In genomic region chr5:78829811-78830499, GRCh38 we compare ENCODE assay signal across 15 cellular contexts.
A peak's percentile ranks its signal among the peaks of the same experiment; 100 is the strongest.
DNase-seq lines count a peak whose midpoint lies in the region; TF ChIP-seq lines count a peak whose summit lies in the region.
"Had no signal": no experiment of that assay in that cellular context is flagged by ENCODE, and none has a peak within 500 bp of the region (broad histone marks: within the 10 kb centered on the region; RNA-seq: fewer than 3 reads in every experiment).

No MANE protein-coding gene starts in this region.

- no peak for TF ChIP-seq CTCF in tibial nerve (IDR thresholded peaks at IDR 0.05)

- TF ChIP-seq EP300 in tibial nerve (IDR thresholded peaks at IDR 0.05), result peak in 1 of 2 donors; percentile 24

- H3K79me1 ChIP-seq in mesenchymal stem cell (replicated peaks; ENCODE audit: low read length, poor library complexity, severe bottlenecking), result no peaks in the 10 kb centered on the region

- H3K27me3 ChIP-seq in mesenchymal stem cell (ENCODE audit: control insufficient read depth in 1 of 2, insufficient read depth in 1 of 2, low read length in 2 of 2) (no peaks in the 10 kb centered on the region), tibial nerve (no peaks in the 10 kb centered on the region)
- H3K27me3 ChIP-seq: cardiac muscle cell had no signal

- no peak overlapping the region for H2AK5ac ChIP-seq in mesenchymal stem cell (ENCODE audit: low read length, severe bottlenecking)

- H4K8ac ChIP-seq in mesenchymal stem cell (ENCODE audit: low read length), result no peak overlapping the region

- H4K91ac ChIP-seq in mesenchymal stem cell (ENCODE audit: low read length), result no peak overlapping the region

- no peak overlapping the region for H3K14ac ChIP-seq in mesenchymal stem cell (ENCODE audit: low read length in 2 of 2)

- WGBS in mesenchymal stem cell, result 61% methylated on average over 4 of the region's 6 CpGs
- WGBS in tibial nerve, 2 donors, result 44 to 54% methylated on average over 6 of the region's 6 CpGs

- no peak overlapping the region for H2AFZ ChIP-seq in mesenchymal stem cell (ENCODE audit: low read depth, low read length)

- H3K4me1 ChIP-seq in mesenchymal stem cell (ENCODE audit: control insufficient read depth, insufficient read depth, low read depth, low read length) (no peaks in the 10 kb centered on the region), tibial nerve (peaks cover 0 to 26% (median 2%) of the 10 kb centered on the region in 4 donors)

- no peak overlapping the region for H3K4me2 ChIP-seq in mesenchymal stem cell (ENCODE audit: low read length, poor library complexity, severe bottlenecking)

- H3K27ac ChIP-seq in mesenchymal stem cell (ENCODE audit: low read length, poor library complexity, severe bottlenecking) (no peak overlapping the region), tibial nerve (no peak overlapping the region)
- H3K27ac ChIP-seq: 22Rv1, cardiac muscle cell had no signal

- no peak overlapping the region for H2BK12ac ChIP-seq in mesenchymal stem cell (ENCODE audit: low read length in 2 of 2)

- TF ChIP-seq POLR2A in tibial nerve (IDR thresholded peaks at IDR 0.05), result no peak

- peak overlapping the region; percentile 69 for H3K9ac ChIP-seq in mesenchymal stem cell (ENCODE audit: low read length)

- H2BK5ac ChIP-seq in mesenchymal stem cell (ENCODE audit: low read depth, low read length, poor library complexity, severe bottlenecking), result no peak overlapping the region

- DNase-seq in DMS 273 (lab: John Stamatoyannopoulos, UW; ENCODE audit: unreplicated experiment) (peak; percentile 8), DMS 273 treated with DMSO at 0.1 percent for 48 hours (lab: John Stamatoyannopoulos, UW) (no peak), fibroblast of gingiva (ENCODE audit: low read depth) (peak; percentile 79), mesenchymal stem cell (no peak), tibial nerve (ENCODE audit: low spot score in 2 of 2) (peak; percentile 30 to 61), HuH-7 (ENCODE audit: low spot score) (no peak)
- no peak for DNase-seq in effector CD4-positive, alpha-beta T cell
- DNase-seq in activated CD4-positive, CD25-positive, alpha-beta regulatory T cell treated with anti-CD3 and anti-CD28 coated beads, Interleukin-2, amount 50 U/mL, for 72 hours, result no peak
- DNase-seq: activated T-cell treated with anti-CD3 and anti-CD28 coated beads, Interleukin-2, amount 50 U/mL, for 48 hours; DMS53; NCI-H748 treated with DMSO at 0.1 percent for 48 hours; SIG-M5; stimulated activated CD4-positive, alpha-beta T cell treated with anti-CD3 and anti-CD28 coated beads, Interleukin-2, amount 100 ng/mL, for 24 hours had no signal

- H2BK15ac ChIP-seq in mesenchymal stem cell (ENCODE audit: low read depth, poor library complexity, severe bottlenecking), result no peak overlapping the region

- H3K9me3 ChIP-seq in mesenchymal stem cell (ENCODE audit: control insufficient read depth, low read length) (peaks cover 3% of the 10 kb centered on the region), tibial nerve (peaks cover 0 to 3% (median 0%) of the 10 kb centered on the region in 4 donors)

- no peak overlapping the region for H2BK120ac ChIP-seq in mesenchymal stem cell (ENCODE audit: low read depth, low read length)

- H3K4ac ChIP-seq in mesenchymal stem cell (ENCODE audit: low read depth in 1 of 2, low read length in 2 of 2), result no peak overlapping the region

- H3K23ac ChIP-seq in mesenchymal stem cell (ENCODE audit: low read length in 2 of 2), result no peak overlapping the region

- H3K4me3 ChIP-seq in mesenchymal stem cell (ENCODE audit: insufficient read depth in 1 of 2, low read depth in 1 of 2, low read length in 2 of 2) (no peak overlapping the region), tibial nerve (no peak overlapping the region)
- H3K4me3 ChIP-seq: cardiac muscle cell had no signal

- H3K36me3 ChIP-seq in mesenchymal stem cell (ENCODE audit: control insufficient read depth in 1 of 2, insufficient read depth in 2 of 2, low read depth in 1 of 2, low read length in 2 of 2) (no peaks in the 10 kb centered on the region), tibial nerve (no peaks in the 10 kb centered on the region)
- H3K36me3 ChIP-seq: cardiac muscle cell had no signal

- H3K18ac ChIP-seq in mesenchymal stem cell (ENCODE audit: low read depth in 1 of 2, low read length in 2 of 2), result peak overlapping the region in 1 of 2 experiments; percentile 49

Comparison
In these comparisons a context has a peak if more than half of its experiments do, and no peak if none do; other contexts are left out.
1. DNase-seq: peak in DMS 273 (single experiment), fibroblast of gingiva (single experiment) and tibial nerve (2 of 2); none in DMS 273 treated with DMSO at 0.1 percent for 48 hours (single experiment), mesenchymal stem cell (single experiment), effector CD4-positive, alpha-beta T cell (single experiment), activated CD4-positive, CD25-positive, alpha-beta regulatory T cell treated with anti-CD3 and anti-CD28 coated beads, Interleukin-2, amount 50 U/mL, for 72 hours (single experiment) and HuH-7 (single experiment).